ENCODE assay signal across 12 cellular contexts in genomic region chr11:118343981-118344521, GRCh38. TPM values are rescaled to one million over a fixed set of nuclear protein-coding genes. Genes with fewer than 3 reads are reported as not detected.
DNase-seq lines count a peak whose midpoint lies in the region; FAIRE-seq and TF ChIP-seq lines count a peak whose summit lies in the region.
"Had no signal": no experiment of that assay in that cellular context is flagged by ENCODE, and none has a peak within 500 bp of the region (broad histone marks: within the 10 kb centered on the region; RNA-seq: fewer than 3 reads in every experiment).

Gene CD3G (plus strand): TSS chr11:118344344. CDS start chr11:118344424, 80 bp downstream.

- no peak within 1 kb of the TSS for H3K4me3 Mint-ChIP-seq in HFFc6

- H3K36me3 ChIP-seq in small intestine (ENCODE audit: control insufficient read depth in 2 of 2, insufficient read depth in 2 of 2, low read length in 2 of 2) (no peaks in the 10 kb centered on the region), thymus (ENCODE audit: control insufficient read depth, insufficient read depth) (peaks cover 21% of the 10 kb centered on the region)

- no peaks in the 10 kb centered on the region for H3K4me1 Mint-ChIP-seq in HFFc6 (ENCODE audit: low read depth)

- no peak for TF ChIP-seq CTCF in HFFc6 (IDR thresholded peaks at IDR 0.05)

- DNase-seq in activated CD4-positive, alpha-beta T cell treated with anti-CD3 and anti-CD28 coated beads for 48 hours = peak; percentile 81
- DNase-seq in activated naive CD4-positive, alpha-beta T cell (lab: John Stamatoyannopoulos, UW) = peak in 3 of 4 experiments; percentile 35 to 71 (median 63)
- DNase-seq in small intestine (peak; percentile 37), NCI-H510A (lab: John Stamatoyannopoulos, UW) (no peak), HPDE6-E6E7 (ENCODE audit: extremely low spot score) (no peak), HFFc6 (no peak)
- DNase-seq: hippocampal formation, NCI-H1436 treated with DMSO at 0.1 percent for 48 hours, SHP77 treated with DMSO at 0.1 percent for 48 hours had no signal

- H3K27ac ChIP-seq in small intestine (ENCODE audit: low read depth in 1 of 2, low read length in 1 of 2) (peak within 1 kb of the TSS; percentile 35 to 56), thymus (ENCODE audit: low read depth) (peak within 1 kb of the TSS; percentile 93)

- no peaks in the 10 kb centered on the region for H3K36me3 Mint-ChIP-seq in HFFc6 (ENCODE audit: low read depth)

- H3K9me3 Mint-ChIP-seq in HFFc6 = no peaks in the 10 kb centered on the region

- no peaks in the 10 kb centered on the region for H3K9me3 ChIP-seq in small intestine (ENCODE audit: control insufficient read depth, low read depth)
- H3K9me3 ChIP-seq in thymus (ENCODE audit: control insufficient read depth) = no peaks in the 10 kb centered on the region

- no peaks in the 10 kb centered on the region for H3K4me1 ChIP-seq in small intestine (ENCODE audit: control insufficient read depth in 2 of 2, insufficient read depth in 1 of 2, low read depth in 1 of 2, low read length in 1 of 2)
- H3K4me1 ChIP-seq in thymus (ENCODE audit: control insufficient read depth, insufficient read depth, low read length) = peaks cover 14% of the 10 kb centered on the region

- 66 to 77% (median 71%) methylated on average over 6 of the region's 6 CpGs for WGBS in small intestine, 3 donors
- 11% methylated on average over 6 of the region's 6 CpGs for WGBS in thymus

- no peak for FAIRE-seq in small intestine (lab: Jason Lieb, UNC)
- FAIRE-seq: urothelium cell line had no signal

- H3K27me3 Mint-ChIP-seq in HFFc6 (ENCODE audit: insufficient read depth) = peaks cover 27% of the 10 kb centered on the region

- H3K27me3 ChIP-seq in small intestine (ENCODE audit: control insufficient read depth in 2 of 2, insufficient read depth in 2 of 2, low read length in 2 of 2) = no peaks in the 10 kb centered on the region
- H3K27me3 ChIP-seq in thymus (ENCODE audit: control insufficient read depth, insufficient read depth) = no peaks in the 10 kb centered on the region

- no peak within 1 kb of the TSS for H3K27ac Mint-ChIP-seq in HFFc6

- H3K4me3 ChIP-seq in small intestine (ENCODE audit: low read depth in 1 of 2, low read length in 2 of 2) (peak within 1 kb of the TSS in 1 of 2 donors; percentile 32), thymus (ENCODE audit: low read length) (peak within 1 kb of the TSS; percentile 65)

RNA-seq across cellular contexts. Expression of gene CD3G, which starts in this region (rescaled TPM):
- polyA plus RNA-seq in small intestine = 1 to 10 TPM in 2 of 3 donors, under 1 TPM in 1; 0.45 to 7.3 (median 1.1) TPM
- polyA plus RNA-seq in thymus = 32.0 TPM
- not detected for total RNA-seq in HFFc6 (2021; fragmentation: NEBNext Ultra II Directional; extraction: Animal tissue kit (Norgen Biotek cat#: 25700))
- total RNA-seq: cerebellum had no signal

Comparison
In these comparisons a context has a peak if more than half of its experiments do, and no peak if none do; other contexts are left out.
1. DNase-seq: peak in activated CD4-positive, alpha-beta T cell treated with anti-CD3 and anti-CD28 coated beads for 48 hours (single experiment), activated naive CD4-positive, alpha-beta T cell (3 of 4) and small intestine (single experiment); none in NCI-H510A (single experiment), HPDE6-E6E7 (single experiment) and HFFc6 (single experiment).